Comparison of ENCODE assay signal across 8 cellular contexts in genomic region chr12:80186727-80187217, GRCh38.
DNase-seq lines count a peak whose midpoint lies in the region; ATAC-seq, FAIRE-seq and TF ChIP-seq lines count a peak whose summit lies in the region.

No MANE protein-coding gene starts in this region.

- intact Hi-C loops in sciatic nerve (cut with DNase I) = no loop called here

- H3K36me3 ChIP-seq in OCI-LY1 (ENCODE audit: insufficient read depth, low read length) (no peaks in the 10 kb centered on the region), hepatocyte (replicated peaks; ENCODE audit: insufficient read depth, low read depth) (no peaks in the 10 kb centered on the region)

- 14% methylated on average over 2 of the region's 2 CpGs for WGBS in hepatocyte (ENCODE audit: low lambda C conversion rate, missing lambda C conversion rate)

- H3K4me2 ChIP-seq in OCI-LY1 (ENCODE audit: low read length) (no peak overlapping the region), hepatocyte (no peak overlapping the region)

- H3F3A ChIP-seq in OCI-LY1 (ENCODE audit: insufficient read depth, low read length) = no peaks in the 10 kb centered on the region

- H2AFZ ChIP-seq in OCI-LY1 (ENCODE audit: low read length) (no peak overlapping the region), hepatocyte (no peak overlapping the region)

- TF ChIP-seq CTCF in OCI-LY1 (IDR thresholded peaks at IDR 0.05; ENCODE audit: low read length) = peak; percentile 78
- TF ChIP-seq CTCF in astrocyte of the spinal cord (IDR thresholded peaks at IDR 0.05; ENCODE audit: low read depth, low read length) = peak; percentile 80
- peak; percentile 94 for TF ChIP-seq CTCF in hepatocyte (IDR thresholded peaks at IDR 0.05; ENCODE audit: poor library complexity)

- H3K27me3 ChIP-seq in OCI-LY1 (ENCODE audit: insufficient read depth, low read length) = no peaks in the 10 kb centered on the region
- no peaks in the 10 kb centered on the region for H3K27me3 ChIP-seq in hepatocyte

- H3K27ac ChIP-seq in OCI-LY1 (ENCODE audit: low read depth, low read length, poor library complexity, severe bottlenecking) (no peak overlapping the region), hepatocyte (peak overlapping the region; percentile 67)

- H3K4me1 ChIP-seq in OCI-LY1 (ENCODE audit: insufficient read depth, low read length, severe bottlenecking) = no peaks in the 10 kb centered on the region
- no peaks in the 10 kb centered on the region for H3K4me1 ChIP-seq in hepatocyte (ENCODE audit: insufficient read depth)

- H3K4me3 ChIP-seq in OCI-LY1 (ENCODE audit: low read depth, low read length, poor library complexity, severe bottlenecking) = no peak overlapping the region
- H3K4me3 ChIP-seq in astrocyte of the spinal cord (ENCODE audit: low read depth, low read length) = no peak overlapping the region
- H3K4me3 ChIP-seq in hepatocyte = no peak overlapping the region

- H4K20me1 ChIP-seq in OCI-LY1 (ENCODE audit: insufficient read depth, low read length) (no peaks in the 10 kb centered on the region), hepatocyte (ENCODE audit: insufficient read depth, poor library complexity, severe bottlenecking) (no peaks in the 10 kb centered on the region)

- H3K9ac ChIP-seq in OCI-LY1 (ENCODE audit: low read length) = no peak overlapping the region

- in situ Hi-C loops in astrocyte of the spinal cord (cut with HindIII; ENCODE audit: low sequenced_read_pairs) = no loop called here

- no peaks in the 10 kb centered on the region for H3K9me2 ChIP-seq in OCI-LY1 (ENCODE audit: low read depth, low read length)
- H3K9me2 ChIP-seq in hepatocyte (replicated peaks; ENCODE audit: insufficient read depth) = no peaks in the 10 kb centered on the region

- DNase-seq in DMS53 (lab: John Stamatoyannopoulos, UW) (peak; percentile 97), HT-29 (ENCODE audit: low spot score) (peak; percentile 80), astrocyte of the spinal cord (ENCODE audit: low read depth, low spot score) (peak; percentile 96), hepatocyte (ENCODE audit: low spot score) (peak; percentile 93), sciatic nerve (ENCODE audit: low spot score) (no peak), GM12891 (ENCODE audit: insufficient read length, low spot score) (no peak)

- no peak for FAIRE-seq in GM12891 (lab: Jason Lieb, UNC)

- H3K79me2 ChIP-seq in OCI-LY1 (ENCODE audit: insufficient read depth, low read length) (no peaks in the 10 kb centered on the region), hepatocyte (no peaks in the 10 kb centered on the region)

- no peak for TF ChIP-seq POLR2A in GM12891 (IDR thresholded peaks at IDR 0.05; ENCODE audit: low read depth, low read length)

- ATAC-seq in GM19397 (IDR thresholded peaks at IDR 0.05; ENCODE audit: unreplicated experiment) (peak; percentile 61), sciatic nerve (peak; percentile 96)

- H3K9me3 ChIP-seq in OCI-LY1 (ENCODE audit: low read length) (no peaks in the 10 kb centered on the region), hepatocyte (ENCODE audit: low read depth) (no peaks in the 10 kb centered on the region)

TF ChIP-seq in GM12891, 5 proteins besides CTCF, POLR2A, EP300 and RAD21:
- TF ChIP-seq POLR2AphosphoS5 (IDR thresholded peaks at IDR 0.05; ENCODE audit: low read depth, low read length) (no peak), SPI1 (IDR thresholded peaks at IDR 0.05; ENCODE audit: low read depth, low read length) (no peak), POU2F2 (IDR thresholded peaks at IDR 0.05; ENCODE audit: low read depth, low read length) (no peak), TAF1 (IDR thresholded peaks at IDR 0.05; ENCODE audit: low read depth, low read length) (no peak)

Comparison
In these comparisons a context has a peak if more than half of its experiments do, and no peak if none do; other contexts are left out.
1. DNase-seq: peak in DMS53 (single experiment), HT-29 (single experiment), astrocyte of the spinal cord (single experiment) and hepatocyte (single experiment); none in sciatic nerve (single experiment) and GM12891 (single experiment).
2. Peak in every context shown above with its lines, with median percentiles within 50 percentile points of each other: CTCF ChIP-seq.